2 cellular contexts compared by ENCODE assay signal in the genomic region with DNA sequence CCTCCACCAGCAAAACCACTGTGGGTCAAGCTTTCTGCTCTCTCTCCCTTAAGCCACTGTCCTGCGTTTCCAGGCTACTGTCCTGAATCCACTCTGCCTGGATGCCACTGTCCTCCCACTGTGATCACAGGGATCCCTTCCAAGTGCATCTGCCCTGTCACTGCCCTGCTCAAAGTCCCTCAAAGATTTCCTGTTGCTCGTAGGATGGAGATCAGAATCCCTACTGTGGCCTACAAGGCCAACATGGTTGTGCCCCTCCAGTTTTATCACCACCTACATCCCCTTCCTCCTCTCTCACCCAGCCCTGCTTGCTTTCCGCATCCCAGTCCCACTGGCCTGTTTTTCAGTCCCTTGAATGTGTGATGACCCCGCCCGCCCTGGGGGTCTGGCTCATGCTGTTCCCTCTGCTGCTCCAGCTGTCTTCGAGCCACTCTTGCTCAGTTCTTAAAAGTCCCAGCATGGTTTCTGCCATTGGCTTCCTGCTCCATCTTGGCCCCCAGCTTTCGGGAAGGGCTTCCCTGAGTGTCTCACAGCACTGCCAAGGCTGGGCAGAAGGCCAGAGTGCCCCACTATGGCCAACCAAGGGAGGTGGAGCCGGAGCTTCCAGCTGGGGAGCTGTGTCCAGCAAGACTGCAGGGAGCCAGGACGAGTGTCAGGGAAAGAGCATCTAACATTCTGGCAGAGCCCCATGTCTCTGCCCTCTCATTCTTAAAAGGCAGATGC.
A peak's percentile ranks its signal among the peaks of the same experiment; 100 is the strongest.
TF ChIP-seq lines count a peak whose summit lies in the region.

No MANE protein-coding gene starts in this region.

TF ChIP-seq in HepG2, 621 proteins besides CTCF, POLR2A, EP300 and RAD21:
- TF ChIP-seq STAG1 (CRISPR knock-in tag; IDR thresholded peaks at IDR 0.05) (0 out of 2 replicates have a peak, but pooled peaks have one; percentile 10), SAFB2 (CRISPR knock-in tag; IDR thresholded peaks at IDR 0.05; ENCODE audit: borderline replicate concordance, low read depth) (no peak)
TF ChIP-seq in HepG2: peak in this region for 1.

TF ChIP-seq in K562, 482 proteins besides CTCF, POLR2A, EP300 and RAD21:
- no peak for TF ChIP-seq GTF2F1 (IDR thresholded peaks at IDR 0.05; ENCODE audit: low read depth, low read length)
- TF ChIP-seq ARID1B (IDR thresholded peaks at IDR 0.05), result no peak
- TF ChIP-seq SP2 (IDR thresholded peaks at IDR 0.05; ENCODE audit: extremely low read depth, low read depth, low read length, poor library complexity, severe bottlenecking), result no peak
